ENCODE assay signal across 14 cellular contexts in genomic region chr19:7720351-7720750, GRCh38. TPM values are rescaled to one million over a fixed set of nuclear protein-coding genes. Genes with fewer than 3 reads are reported as not detected.
A peak's percentile ranks its signal among the peaks of the same experiment; 100 is the strongest.
DNase-seq lines count a peak whose midpoint lies in the region; ATAC-seq and TF ChIP-seq lines count a peak whose summit lies in the region.
"Had no signal": no experiment of that assay in that cellular context is flagged by ENCODE, and none has a peak within 500 bp of the region (broad histone marks: within the 10 kb centered on the region; RNA-seq: fewer than 3 reads in every experiment).

No MANE protein-coding gene starts in this region.

- H3K36me3 Mint-ChIP-seq in nephron progenitor cell (ENCODE audit: low read depth), result no peaks in the 10 kb centered on the region
- H3K36me3 Mint-ChIP-seq: CD4-positive, CD25-positive, alpha-beta regulatory T cell had no signal

- no peak for ATAC-seq in GM19397 (IDR thresholded peaks at IDR 0.05; ENCODE audit: unreplicated experiment)
- ATAC-seq: A549, HepG2 had no signal

- no peak for TF ChIP-seq CTCF in nephron progenitor cell (IDR thresholded peaks at IDR 0.05)

- H3K4me3 Mint-ChIP-seq in nephron progenitor cell, result no peak overlapping the region
- H3K4me3 Mint-ChIP-seq: CD4-positive, CD25-positive, alpha-beta regulatory T cell had no signal

- H3K27me3 Mint-ChIP-seq in nephron progenitor cell (ENCODE audit: low read depth, poor library complexity), result peaks cover 52% of the 10 kb centered on the region
- H3K27me3 Mint-ChIP-seq: CD4-positive, CD25-positive, alpha-beta regulatory T cell had no signal

- DNase-seq in M059J (ENCODE audit: low read depth) (peak; percentile 20), NCI-H82 treated with DMSO at 0.1 percent for 48 hours (lab: John Stamatoyannopoulos, UW; ENCODE audit: unreplicated experiment) (peak; percentile 92), nephron progenitor cell (no peak), GF-D8 (lab: John Stamatoyannopoulos, UW) (no peak), AG08396 (ENCODE audit: low spot score) (no peak), T-helper 9 cell (no peak)
- DNase-seq: CD4-positive, CD25-positive, alpha-beta regulatory T cell; DMS53 had no signal

- H3K4me1 Mint-ChIP-seq in nephron progenitor cell, result no peaks in the 10 kb centered on the region

- H3K9me3 Mint-ChIP-seq in nephron progenitor cell, result peaks cover 13% of the 10 kb centered on the region

- peak overlapping the region; percentile 80 for H3K27ac Mint-ChIP-seq in nephron progenitor cell
- H3K27ac Mint-ChIP-seq: CD4-positive, CD25-positive, alpha-beta regulatory T cell had no signal

RNA-seq across cellular contexts. Expression of gene CLEC4G, which starts 11.6 kb away (rescaled TPM):
- total RNA-seq in M059J (2014; rRNA removed; shearing (Covaris generic)), result not detected in 2 replicates
- total RNA-seq: CD4-positive, CD25-positive, alpha-beta regulatory T cell; Daoy; G401; HepG2 had no signal

RNA-seq across cellular contexts. Expression of gene FCER2, which starts 18.4 kb away (rescaled TPM):
- not detected in 2 replicates for total RNA-seq in M059J (2014; rRNA removed; shearing (Covaris generic))
- total RNA-seq: CD4-positive, CD25-positive, alpha-beta regulatory T cell; Daoy; G401; H1; HepG2 had no signal

RNA-seq across cellular contexts. Expression of gene CD209, which starts 27.0 kb away (rescaled TPM):
- total RNA-seq in M059J (2014; rRNA removed; shearing (Covaris generic)), result not detected in 2 replicates
- total RNA-seq: CD4-positive, CD25-positive, alpha-beta regulatory T cell; Daoy; G401; HepG2 had no signal

RNA-seq across cellular contexts. Expression of gene TRAPPC5, which starts 39.7 kb away (rescaled TPM):
- 89.9 and 101 TPM in 2 replicates for total RNA-seq in M059J (2014; rRNA removed; shearing (Covaris generic))

RNA-seq across cellular contexts. Expression of gene CLEC4M, which starts 42.7 kb away (rescaled TPM):
- not detected in 2 replicates for total RNA-seq in M059J (2014; rRNA removed; shearing (Covaris generic))
- total RNA-seq: CD4-positive, CD25-positive, alpha-beta regulatory T cell; Daoy; G401; H1; HepG2 had no signal

Comparison
In these comparisons a context has a peak if more than half of its experiments do, and no peak if none do; other contexts are left out.
1. DNase-seq: peak in M059J (single experiment) and NCI-H82 treated with DMSO at 0.1 percent for 48 hours (single experiment); none in nephron progenitor cell (single experiment), GF-D8 (single experiment), AG08396 (single experiment) and T-helper 9 cell (single experiment).